ENCODE assay signal across 9 cellular contexts in the genomic region with DNA sequence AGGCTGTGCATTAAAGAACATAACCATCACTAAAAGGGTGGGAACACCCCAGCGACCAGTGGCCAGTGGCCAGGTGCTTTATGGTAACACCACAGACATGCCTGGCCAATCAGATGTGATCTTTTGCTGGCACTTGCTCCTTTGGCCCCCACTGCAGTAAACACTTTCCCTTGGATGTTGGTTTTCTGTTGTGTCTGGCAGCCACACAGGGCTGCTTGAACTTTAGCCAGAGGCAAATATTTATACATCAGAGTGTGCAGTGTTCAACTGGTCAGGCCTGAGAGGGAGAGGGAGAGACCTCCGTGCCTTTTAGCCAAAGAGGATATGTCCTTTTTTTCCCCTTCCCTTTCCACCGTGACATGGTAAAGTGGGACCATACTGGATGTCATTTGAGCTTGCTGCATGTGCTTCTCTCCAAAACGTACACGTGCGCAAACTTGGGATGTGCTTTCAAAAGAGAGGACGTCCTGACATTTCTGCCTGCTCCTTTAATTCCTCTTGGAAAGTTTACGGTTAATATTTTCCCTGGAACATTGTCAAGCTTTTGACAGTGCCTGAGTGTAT.
DNase-seq lines count a peak whose midpoint lies in the region; ATAC-seq and TF ChIP-seq lines count a peak whose summit lies in the region.
"Had no signal": no experiment of that assay in that cellular context is flagged by ENCODE, and none has a peak within 500 bp of the region (broad histone marks: within the 10 kb centered on the region; RNA-seq: fewer than 3 reads in every experiment).

No MANE protein-coding gene starts in this region.

- no peaks in the 10 kb centered on the region for H3K4me1 ChIP-seq in CD8-positive, alpha-beta memory T cell (ENCODE audit: insufficient read depth, low read length)
- peaks cover 63% of the 10 kb centered on the region for H3K4me1 ChIP-seq in adipocyte (ENCODE audit: control insufficient read depth, insufficient read depth, low read length)
- H3K4me1 ChIP-seq in gastroesophageal sphincter, result peaks cover 40 to 91% (median 53%) of the 10 kb centered on the region in 3 donors
- H3K4me1 ChIP-seq in prostate gland (replicated peaks), result peaks cover 7% of the 10 kb centered on the region

- no peaks in the 10 kb centered on the region for H3K27me3 Mint-ChIP-seq in CD8-positive, alpha-beta memory T cell
- no peaks in the 10 kb centered on the region for H3K27me3 Mint-ChIP-seq in activated naive CD4-positive, alpha-beta T cell treated with anti-CD3 and anti-CD28 coated beads for 36 hours (ENCODE audit: low read depth)

- no peaks in the 10 kb centered on the region for H3K4me1 Mint-ChIP-seq in CD8-positive, alpha-beta memory T cell
- no peaks in the 10 kb centered on the region for H3K4me1 Mint-ChIP-seq in activated naive CD4-positive, alpha-beta T cell treated with anti-CD3 and anti-CD28 coated beads for 36 hours (ENCODE audit: low read depth)

- H3K9ac ChIP-seq in adipocyte (ENCODE audit: low read length), result peak overlapping the region; percentile 89

- POLR2A ChIA-PET in CD8-positive, alpha-beta memory T cell (lab: Charles Lee), result no interaction called here

- no peaks in the 10 kb centered on the region for H3K9me3 Mint-ChIP-seq in CD8-positive, alpha-beta memory T cell
- H3K9me3 Mint-ChIP-seq in activated naive CD4-positive, alpha-beta T cell treated with anti-CD3 and anti-CD28 coated beads for 36 hours, result no peaks in the 10 kb centered on the region

- H3K27ac ChIP-seq in CD8-positive, alpha-beta memory T cell (ENCODE audit: low read depth, low read length), result peak overlapping the region; percentile 13
- peak overlapping the region; percentile 82 to 93 (median 88) for H3K27ac ChIP-seq in gastroesophageal sphincter
- peak overlapping the region; percentile 73 to 83 for H3K27ac ChIP-seq in prostate gland

- no peak overlapping the region for H3K27ac Mint-ChIP-seq in CD8-positive, alpha-beta memory T cell
- H3K27ac Mint-ChIP-seq in activated naive CD4-positive, alpha-beta T cell treated with anti-CD3 and anti-CD28 coated beads for 36 hours, result no peak overlapping the region

- TF ChIP-seq CTCF in gastroesophageal sphincter (IDR thresholded peaks at IDR 0.05) (no peak), prostate gland (IDR thresholded peaks at IDR 0.05) (no peak)

- DNase-seq in CD8-positive, alpha-beta memory T cell, result no peak
- DNase-seq in adipocyte (ENCODE audit: low read depth) (peak; percentile 39), prostate gland (ENCODE audit: low spot score) (peak; percentile 59), kidney tubule cell (ENCODE audit: low spot score) (no peak)
- DNase-seq in activated CD4-positive, CD25-positive, alpha-beta regulatory T cell (lab: John Stamatoyannopoulos, UW), result no peak
- no peak for DNase-seq in activated naive CD4-positive, alpha-beta T cell treated with anti-CD3 and anti-CD28 coated beads for 36 hours
- DNase-seq in NK-92 treated with Interleukin-12 subunit alpha and Interleukin-12 subunit beta, amount 100 ng/mL, for 24 hours (lab: John Stamatoyannopoulos, UW), result no peak
- DNase-seq: NCI-H1930 had no signal

- peak; percentile 21 for ATAC-seq in gastroesophageal sphincter

- CTCF ChIA-PET in CD8-positive, alpha-beta memory T cell (lab: Charles Lee), result no interaction called here
- CTCF ChIA-PET in activated naive CD4-positive, alpha-beta T cell treated with anti-CD3 and anti-CD28 coated beads for 36 hours (lab: Charles Lee), result no interaction called here

- 3 to 12% methylated on average over 7 to 8 of the region's 8 CpGs for WGBS in gastroesophageal sphincter (ENCODE audit: low coverage in 1 of 2), 2 donors
- WGBS in prostate gland, result 22% methylated on average over 8 of the region's 8 CpGs

- no peak for TF ChIP-seq EP300 in gastroesophageal sphincter (IDR thresholded peaks at IDR 0.05)

- TF ChIP-seq POLR2A in gastroesophageal sphincter (IDR thresholded peaks at IDR 0.05) (no peak), prostate gland (IDR thresholded peaks at IDR 0.05) (no peak)

- intact Hi-C loops in prostate gland (cut with DNase I), result loop anchor here (5.0 to 10.0 kb wide), 2 partner anchors 101 to 129 kb away; partner anchors contain the start of gene NFIA
- intact Hi-C loops in activated naive CD4-positive, alpha-beta T cell treated with anti-CD3 and anti-CD28 coated beads for 36 hours (cut with micrococcal nuclease), result no loop called here

- H3K36me3 ChIP-seq in CD8-positive, alpha-beta memory T cell (ENCODE audit: insufficient read depth, low read length), result no peaks in the 10 kb centered on the region
- H3K36me3 ChIP-seq in adipocyte (ENCODE audit: control insufficient read depth, insufficient read depth, low read length, severe bottlenecking) (no peaks in the 10 kb centered on the region), gastroesophageal sphincter (no peaks in the 10 kb centered on the region), prostate gland (no peaks in the 10 kb centered on the region)

- H3K27me3 ChIP-seq in CD8-positive, alpha-beta memory T cell (ENCODE audit: insufficient read depth, low read length, poor library complexity, severe bottlenecking), result no peaks in the 10 kb centered on the region
- H3K27me3 ChIP-seq in adipocyte (replicated peaks; ENCODE audit: control insufficient read depth, insufficient read depth, low read length), result no peaks in the 10 kb centered on the region
- H3K27me3 ChIP-seq in gastroesophageal sphincter, result no peaks in the 10 kb centered on the region
- no peaks in the 10 kb centered on the region for H3K27me3 ChIP-seq in prostate gland (replicated peaks; ENCODE audit: insufficient read depth)

- H3K9me3 ChIP-seq in CD8-positive, alpha-beta memory T cell (ENCODE audit: low read length), result no peaks in the 10 kb centered on the region
- no peaks in the 10 kb centered on the region for H3K9me3 ChIP-seq in adipocyte (ENCODE audit: control insufficient read depth, low read length)
- H3K9me3 ChIP-seq in gastroesophageal sphincter, result no peaks in the 10 kb centered on the region
- H3K9me3 ChIP-seq in prostate gland, result no peaks in the 10 kb centered on the region

- H3K4me3 Mint-ChIP-seq in CD8-positive, alpha-beta memory T cell, result no peak overlapping the region
- no peak overlapping the region for H3K4me3 Mint-ChIP-seq in activated naive CD4-positive, alpha-beta T cell treated with anti-CD3 and anti-CD28 coated beads for 36 hours

- H3K4me3 ChIP-seq in CD8-positive, alpha-beta memory T cell (ENCODE audit: low read length), result no peak overlapping the region
- H3K4me3 ChIP-seq in adipocyte (ENCODE audit: low read length), result peak overlapping the region; percentile 81
- peak overlapping the region; percentile 45 to 68 for H3K4me3 ChIP-seq in gastroesophageal sphincter
- H3K4me3 ChIP-seq in prostate gland, result peak overlapping the region; percentile 21 to 30

- no peaks in the 10 kb centered on the region for H3K36me3 Mint-ChIP-seq in CD8-positive, alpha-beta memory T cell
- H3K36me3 Mint-ChIP-seq in activated naive CD4-positive, alpha-beta T cell treated with anti-CD3 and anti-CD28 coated beads for 36 hours (ENCODE audit: low read depth), result no peaks in the 10 kb centered on the region

Comparison
In these comparisons a context has a peak if more than half of its experiments do, and no peak if none do; other contexts are left out.
1. DNase-seq: peak in adipocyte (single experiment) and prostate gland (single experiment); none in CD8-positive, alpha-beta memory T cell (0 of 5), activated CD4-positive, CD25-positive, alpha-beta regulatory T cell (0 of 4), kidney tubule cell (single experiment), activated naive CD4-positive, alpha-beta T cell treated with anti-CD3 and anti-CD28 coated beads for 36 hours (single experiment) and NK-92 treated with Interleukin-12 subunit alpha and Interleukin-12 subunit beta, amount 100 ng/mL, for 24 hours (single experiment).
2. H3K27ac ChIP-seq: peak in every context shown above with its lines; median percentile 88 in gastroesophageal sphincter; 78 in prostate gland; 13 in CD8-positive, alpha-beta memory T cell.